In genomic region chr10:50613150-50613549, GRCh38 we compare ENCODE assay signal across 12 cellular contexts.
DNase-seq lines count a peak whose midpoint lies in the region; ATAC-seq and TF ChIP-seq lines count a peak whose summit lies in the region.
"Had no signal": no experiment of that assay in that cellular context is flagged by ENCODE, and none has a peak within 500 bp of the region (broad histone marks: within the 10 kb centered on the region; RNA-seq: fewer than 3 reads in every experiment).

No MANE protein-coding gene starts in this region.

- peak; percentile 61 for DNase-seq in GM12865 (ENCODE audit: low read depth)
- no peak for DNase-seq in SHP77 treated with DMSO at 0.1 percent for 48 hours (lab: John Stamatoyannopoulos, UW)
- no peak for DNase-seq in HAP-1 (ENCODE audit: low spot score in 2 of 2)
- no peak for DNase-seq in 8988T
- DNase-seq in NCI-H510A (lab: John Stamatoyannopoulos, UW): no peak
- DNase-seq: brain microvascular endothelial cell, erythroblast, NCI-H146, T-cell had no signal

- no peak overlapping the region for H3K4me3 ChIP-seq in GM12865 (ENCODE audit: low read depth, low read length)
- no peak overlapping the region for H3K4me3 ChIP-seq in HAP-1

- in situ Hi-C loops in HAP-1 (cut with MboI; ENCODE audit: low sequenced_read_pairs): no loop called here

- H3K27ac Mint-ChIP-seq in dendritic cell treated with granulocyte-macrophage colony-stimulating factor and Interleukin-4, amounts not matched to agents 40 ng/mL and 50 ng/mL, for 4 days: peak overlapping the region; percentile 40
- H3K27ac Mint-ChIP-seq: T-cell had no signal

- no peaks in the 10 kb centered on the region for H3K27me3 ChIP-seq in HAP-1 (ENCODE audit: low read depth)
- H3K27me3 ChIP-seq: brain microvascular endothelial cell had no signal

- no peaks in the 10 kb centered on the region for H3K9me3 ChIP-seq in HAP-1

- no peaks in the 10 kb centered on the region for H3K9me3 Mint-ChIP-seq in dendritic cell treated with granulocyte-macrophage colony-stimulating factor and Interleukin-4, amounts not matched to agents 40 ng/mL and 50 ng/mL, for 4 days
- H3K9me3 Mint-ChIP-seq: T-cell had no signal

- no peak overlapping the region for H3K4me3 Mint-ChIP-seq in dendritic cell treated with granulocyte-macrophage colony-stimulating factor and Interleukin-4, amounts not matched to agents 40 ng/mL and 50 ng/mL, for 4 days
- H3K4me3 Mint-ChIP-seq: T-cell had no signal

- no peak for TF ChIP-seq CTCF in GM12865 (IDR thresholded peaks at IDR 0.05; ENCODE audit: insufficient read depth, low read depth, low read length, missing control alignments)

- no peaks in the 10 kb centered on the region for H3K27me3 Mint-ChIP-seq in dendritic cell treated with granulocyte-macrophage colony-stimulating factor and Interleukin-4, amounts not matched to agents 40 ng/mL and 50 ng/mL, for 4 days
- H3K27me3 Mint-ChIP-seq: T-cell had no signal

- no peaks in the 10 kb centered on the region; the same call in 1 of the 2 replicates for H3K4me1 ChIP-seq in HAP-1

- intact Hi-C loops in dendritic cell treated with granulocyte-macrophage colony-stimulating factor and Interleukin-4, amounts not matched to agents 40 ng/mL and 50 ng/mL, for 4 days (cut with micrococcal nuclease): no loop called here

- H3K4me1 Mint-ChIP-seq in dendritic cell treated with granulocyte-macrophage colony-stimulating factor and Interleukin-4, amounts not matched to agents 40 ng/mL and 50 ng/mL, for 4 days (ENCODE audit: low read depth): peaks cover 45% of the 10 kb centered on the region

- peak; percentile 57 for ATAC-seq in GM19395 (IDR thresholded peaks at IDR 0.05; ENCODE audit: unreplicated experiment)
- peak; percentile 66 for ATAC-seq in HG02938 (IDR thresholded peaks at IDR 0.05; ENCODE audit: unreplicated experiment)
- ATAC-seq: T-cell had no signal

- no peaks in the 10 kb centered on the region for H3K36me3 ChIP-seq in HAP-1 (replicated peaks)
- H3K36me3 ChIP-seq: brain microvascular endothelial cell had no signal

- H3K36me3 Mint-ChIP-seq in dendritic cell treated with granulocyte-macrophage colony-stimulating factor and Interleukin-4, amounts not matched to agents 40 ng/mL and 50 ng/mL, for 4 days (ENCODE audit: low read depth): no peaks in the 10 kb centered on the region
- H3K36me3 Mint-ChIP-seq: T-cell had no signal
